16 cellular contexts compared by ENCODE assay signal in genomic region chr2:595141-595805, GRCh38.
DNase-seq lines count a peak whose midpoint lies in the region; ATAC-seq, FAIRE-seq and TF ChIP-seq lines count a peak whose summit lies in the region.
"Had no signal": no experiment of that assay in that cellular context is flagged by ENCODE, and none has a peak within 500 bp of the region (broad histone marks: within the 10 kb centered on the region; RNA-seq: fewer than 3 reads in every experiment).

No MANE protein-coding gene starts in this region.

- H4K8ac ChIP-seq in neuronal stem cell (ENCODE audit: low read depth, low read length): no peak overlapping the region

- no peak for TF ChIP-seq CTCF in HepG2 (CRISPR knock-in tag; IDR thresholded peaks at IDR 0.05)
- TF ChIP-seq CTCF in right lobe of liver (IDR thresholded peaks at IDR 0.05): no peak
- TF ChIP-seq CTCF in GM12878 (IDR thresholded peaks at IDR 0.05 in 2 of 3, conservative IDR thresholded peaks at IDR 0.05 in 1 of 3; ENCODE audit: control insufficient read depth in 2 of 3, extremely low read depth in 1 of 3, insufficient read depth in 1 of 3, low read depth in 3 of 3, low read length in 3 of 3): no peak
- TF ChIP-seq CTCF in thyroid gland (IDR thresholded peaks at IDR 0.05): no peak

- H3K18ac ChIP-seq in neuronal stem cell (ENCODE audit: low read length): no peak overlapping the region

- H3K27ac ChIP-seq in HepG2 (ENCODE audit: extremely low read length, insufficient read depth, low read length) (no peak overlapping the region), right lobe of liver (no peak overlapping the region), GM12878 (ENCODE audit: control insufficient read depth, insufficient read depth) (no peak overlapping the region), neuronal stem cell (replicated peaks; ENCODE audit: low read length) (no peak overlapping the region), thyroid gland (no peak overlapping the region)

- intact Hi-C loops in HepG2 (cut with micrococcal nuclease; ENCODE audit: unreplicated experiment) (loop anchor here (5.0 kb wide), 1 partner anchor 1162 kb away; no protein-coding TSS in a partner anchor), right lobe of liver (cut with DNase I) (no loop called here), GM12878 (cut with micrococcal nuclease; ENCODE audit: unreplicated experiment) (no loop called here), thyroid gland (cut with DNase I) (no loop called here)

- FAIRE-seq in HepG2 (lab: Jason Lieb, UNC): no peak
- FAIRE-seq in GM12878 (lab: Jason Lieb, UNC): no peak
- FAIRE-seq: G401.6, GM18507, H54 had no signal

- in situ Hi-C loops in HepG2 (cut with HindIII; ENCODE audit: extremely low pct_ligation_motif_present, low pct_unique_long_range_greater_than_20kb) (no loop called here), GM12878 (cut with MboI) (no loop called here)

- no peak overlapping the region for H3K14ac ChIP-seq in neuronal stem cell (ENCODE audit: low read length)

- POLR2A ChIA-PET in HepG2 (lab: Yijun Ruan, JAX): no interaction called here
- POLR2A ChIA-PET in GM12878 (lab: Charles Lee): no interaction called here

- DNase-seq in HepG2 (ENCODE audit: low spot score) (no peak), right lobe of liver (no peak), GM12878 (ENCODE audit: low read depth, low spot score) (no peak), neuronal stem cell (ENCODE audit: low spot score) (no peak), NCI-H187 (lab: John Stamatoyannopoulos, UW) (no peak), thyroid gland (no peak)
- DNase-seq: Calu3; CD4-positive, alpha-beta memory T cell; COR-L47; DND-41; GOT3; HFFc6 had no signal

- H3K4me3 ChIP-seq in HepG2 (replicated peaks in 1 of 3; ENCODE audit: insufficient read depth in 1 of 3, low read depth in 2 of 3, low read length in 3 of 3) (no peak overlapping the region), right lobe of liver (no peak overlapping the region), GM12878 (no peak overlapping the region), neuronal stem cell (ENCODE audit: low read length in 2 of 2) (no peak overlapping the region), thyroid gland (replicated peaks in 1 of 3) (no peak overlapping the region)
- H3K4me3 ChIP-seq: HAP-1 had no signal

- H3K4ac ChIP-seq in neuronal stem cell (ENCODE audit: low read length): no peak overlapping the region

- no peak for TF ChIP-seq POLR2A in HepG2 (IDR thresholded peaks at IDR 0.05; ENCODE audit: insufficient read depth in 1 of 2, low read depth in 2 of 2, low read length in 2 of 2)
- TF ChIP-seq POLR2A in right lobe of liver (IDR thresholded peaks at IDR 0.05): no peak
- TF ChIP-seq POLR2A in GM12878 (IDR thresholded peaks at IDR 0.05; ENCODE audit: low read depth, low read length): no peak
- no peak for TF ChIP-seq POLR2A in thyroid gland (IDR thresholded peaks at IDR 0.05)

- BruUV-seq in HepG2 (replicated peaks; lab: Mats Ljungman, UMichigan) (no TSS peak), GM12878 (replicated peaks; lab: Mats Ljungman, UMichigan) (no TSS peak)

- TF ChIP-seq EP300 in HepG2 (IDR thresholded peaks at IDR 0.05; ENCODE audit: low read depth in 2 of 2, low read length in 2 of 2): no peak
- TF ChIP-seq EP300 in HepG2 (CRISPR knock-in tag; IDR thresholded peaks at IDR 0.05; ENCODE audit: borderline replicate concordance): no peak
- no peak for TF ChIP-seq EP300 in GM12878 (IDR thresholded peaks at IDR 0.05; ENCODE audit: borderline replicate concordance in 1 of 2, control insufficient read depth in 1 of 2, low read depth in 2 of 2, low read length in 2 of 2)

- H3K4me1 ChIP-seq in HepG2 (ENCODE audit: insufficient read depth, low read length) (no peaks in the 10 kb centered on the region), right lobe of liver (no peaks in the 10 kb centered on the region), GM12878 (ENCODE audit: control insufficient read depth, insufficient read depth, low read length) (no peaks in the 10 kb centered on the region), neuronal stem cell (ENCODE audit: control insufficient read depth in 2 of 2, insufficient read depth in 1 of 2, low read depth in 1 of 2, low read length in 2 of 2) (no peaks in the 10 kb centered on the region), thyroid gland (no peaks in the 10 kb centered on the region)
- H3K4me1 ChIP-seq: HAP-1 had no signal

- SMC1A ChIA-PET in GM12878 (lab: Charles Lee; ENCODE audit: uncharacterized antibody, unreplicated experiment): no interaction called here

- H3K23ac ChIP-seq in neuronal stem cell (ENCODE audit: low read depth, low read length, poor library complexity): no peak overlapping the region

- H2BK12ac ChIP-seq in neuronal stem cell (ENCODE audit: low read length): no peak overlapping the region

- peaks cover 16 to 80% of the 10 kb centered on the region in 2 experiments for H3K27me3 ChIP-seq in HepG2 (ENCODE audit: control insufficient read depth in 1 of 2, insufficient read depth in 2 of 2, low read length in 2 of 2)
- H3K27me3 ChIP-seq in right lobe of liver: no peaks in the 10 kb centered on the region
- H3K27me3 ChIP-seq in GM12878 (replicated peaks in 1 of 2; ENCODE audit: control insufficient read depth in 2 of 2, insufficient read depth in 2 of 2, low read length in 1 of 2): peaks cover 0 to 1% of the 10 kb centered on the region in 2 experiments; a peak in 1 of 4 replicates
- no peaks in the 10 kb centered on the region for H3K27me3 ChIP-seq in neuronal stem cell (ENCODE audit: control insufficient read depth in 3 of 3, insufficient read depth in 3 of 3, low read depth in 1 of 3, low read length in 3 of 3)
- H3K27me3 ChIP-seq in thyroid gland: no peaks in the 10 kb centered on the region

- 34% methylated on average over 23 of the region's 23 CpGs for WGBS in HepG2 (ENCODE audit: low lambda C conversion rate)
- 35% methylated on average over 10 of the region's 23 CpGs for WGBS in right lobe of liver (ENCODE audit: insufficient coverage, low coverage, low lambda C conversion rate, missing lambda C conversion rate)
- WGBS in GM12878 (ENCODE audit: insufficient coverage, insufficient replicate concordance, low lambda C conversion rate, missing lambda C conversion rate): 41% methylated on average over 23 of the region's 23 CpGs
- WGBS in neuronal stem cell (ENCODE audit: extremely low coverage in 2 of 2, insufficient read length in 2 of 2, insufficient replicate concordance in 1 of 2), 2 donors: no CpG with 5 or more reads among the region's 23 CpGs
- 88 to 89% methylated on average over 23 of the region's 23 CpGs for WGBS in thyroid gland, 2 donors

- H3K9ac ChIP-seq in HepG2 (ENCODE audit: insufficient read depth, low read depth, low read length) (no peak overlapping the region), GM12878 (ENCODE audit: control insufficient read depth, insufficient read depth, low read length) (no peak overlapping the region), neuronal stem cell (ENCODE audit: low read depth, low read length, poor library complexity) (no peak overlapping the region)

- TF ChIP-seq RAD21 in HepG2 (CRISPR knock-in tag; IDR thresholded peaks at IDR 0.05): no peak
- TF ChIP-seq RAD21 in GM12878 (IDR thresholded peaks at IDR 0.05; ENCODE audit: insufficient read depth, low read depth, low read length): no peak

- no peaks in the 10 kb centered on the region for H3K79me1 ChIP-seq in neuronal stem cell (ENCODE audit: low read depth, low read length)

- no peak overlapping the region for H2BK15ac ChIP-seq in neuronal stem cell (ENCODE audit: low read length)

- no peak for ATAC-seq in HepG2
- no peak for ATAC-seq in right lobe of liver
- ATAC-seq in GM12878: no peak

- H3K9me3 ChIP-seq in HepG2 (ENCODE audit: low read length) (no peaks in the 10 kb centered on the region), right lobe of liver (no peaks in the 10 kb centered on the region), GM12878 (replicated peaks; ENCODE audit: control insufficient read depth, insufficient read depth, low read length) (no peaks in the 10 kb centered on the region), neuronal stem cell (replicated peaks in 1 of 2; ENCODE audit: control insufficient read depth in 2 of 2, insufficient read depth in 1 of 2, low read depth in 1 of 2, low read length in 2 of 2) (peaks cover 0 to 5% of the 10 kb centered on the region in 2 donors), thyroid gland (no peaks in the 10 kb centered on the region)
- H3K9me3 ChIP-seq: HAP-1 had no signal

- RAD21 ChIA-PET in GM12878 (lab: Charles Lee; ENCODE audit: unreplicated experiment): no interaction called here

- H3K36me3 ChIP-seq in HepG2 (replicated peaks in 1 of 2; ENCODE audit: control insufficient read depth in 1 of 2, insufficient read depth in 2 of 2, low read length in 2 of 2) (no peaks in the 10 kb centered on the region), right lobe of liver (no peaks in the 10 kb centered on the region), GM12878 (ENCODE audit: control insufficient read depth in 2 of 2, insufficient read depth in 2 of 2, low read length in 1 of 2) (no peaks in the 10 kb centered on the region), neuronal stem cell (replicated peaks in 1 of 2; ENCODE audit: control insufficient read depth in 2 of 2, insufficient read depth in 2 of 2, low read length in 2 of 2) (no peaks in the 10 kb centered on the region), thyroid gland (no peaks in the 10 kb centered on the region)
- H3K36me3 ChIP-seq: HAP-1 had no signal

- no peak overlapping the region for H4K91ac ChIP-seq in neuronal stem cell (ENCODE audit: low read depth, low read length, poor library complexity)

- H3K79me2 ChIP-seq in HepG2 (ENCODE audit: insufficient read depth, low read length): no peaks in the 10 kb centered on the region
- H3K79me2 ChIP-seq in GM12878 (ENCODE audit: control insufficient read depth, insufficient read depth, low read length): no peaks in the 10 kb centered on the region

- H2BK5ac ChIP-seq in neuronal stem cell (ENCODE audit: low read length): no peak overlapping the region

- H4K20me1 ChIP-seq in HepG2 (ENCODE audit: insufficient read depth, low read length): no peaks in the 10 kb centered on the region
- no peaks in the 10 kb centered on the region for H4K20me1 ChIP-seq in GM12878 (ENCODE audit: control insufficient read depth, insufficient read depth)

- no peak overlapping the region for H2BK120ac ChIP-seq in neuronal stem cell (ENCODE audit: low read depth, low read length)

- H3K4me2 ChIP-seq in HepG2 (ENCODE audit: low read depth, low read length): no peak overlapping the region
- no peak overlapping the region for H3K4me2 ChIP-seq in GM12878 (ENCODE audit: control insufficient read depth, insufficient read depth)
- no peak overlapping the region for H3K4me2 ChIP-seq in neuronal stem cell (ENCODE audit: insufficient read depth, low read length, poor library complexity, severe bottlenecking)

- H2AFZ ChIP-seq in HepG2 (ENCODE audit: low read length) (no peak overlapping the region), GM12878 (ENCODE audit: control insufficient read depth, low read depth, low read length) (no peak overlapping the region), neuronal stem cell (ENCODE audit: low read length) (peak overlapping the region; percentile 20)

- CTCF ChIA-PET in HepG2 (lab: Yijun Ruan, JAX; ENCODE audit: low intra/inter-chr PET ratio, low total read pairs) (no interaction called here), GM12878 (lab: Yijun Ruan, JAX) (no interaction called here)

- H2AK5ac ChIP-seq in neuronal stem cell (ENCODE audit: low read depth, low read length): peak overlapping the region; percentile 16

TF ChIP-seq in GM12878, 131 proteins besides CTCF, POLR2A, EP300 and RAD21 (continues in another document):
- TF ChIP-seq KLF5 (IDR thresholded peaks at IDR 0.05; ENCODE audit: partially characterized antibody): no peak
